ENCODE assay signal across 20 cellular contexts in genomic region chr11:68254421-68254820, GRCh38. TPM values are rescaled to one million over a fixed set of nuclear protein-coding genes. Genes with fewer than 3 reads are reported as not detected.
DNase-seq lines count a peak whose midpoint lies in the region; TF ChIP-seq lines count a peak whose summit lies in the region.
"Had no signal": no experiment of that assay in that cellular context is flagged by ENCODE, and none has a peak within 500 bp of the region (broad histone marks: within the 10 kb centered on the region; RNA-seq: fewer than 3 reads in every experiment).

No MANE protein-coding gene starts in this region.

- no peaks in the 10 kb centered on the region for H3K27me3 ChIP-seq in BLaER1 treated with 17β-estradiol and CSF1 and Interleukin-3, amounts not matched to agents 10 nM and 100 nM
- no peaks in the 10 kb centered on the region for H3K27me3 ChIP-seq in neural progenitor cell

- no peaks in the 10 kb centered on the region; a peak in 1 of 22 replicates for H4K20me1 ChIP-seq in BLaER1 treated with 17β-estradiol and CSF1 and Interleukin-3, amounts not matched to agents 10 nM and 100 nM
- H4K20me1 ChIP-seq in neural progenitor cell (ENCODE audit: low read depth): no peaks in the 10 kb centered on the region

- peaks cover 8% of the 10 kb centered on the region for H3K9me3 Mint-ChIP-seq in activated naive CD4-positive, alpha-beta T cell treated with anti-CD3 and anti-CD28 coated beads, Interleukin-2, amount 50 U/mL, for 24 hours
- peaks cover under 1% of the 10 kb centered on the region for H3K9me3 Mint-ChIP-seq in neural progenitor cell
- peaks cover 7% of the 10 kb centered on the region for H3K9me3 Mint-ChIP-seq in activated CD4-positive, alpha-beta memory T cell treated with anti-CD3 and anti-CD28 coated beads, Interleukin-2, amount 10 ng/mL, durations not matched to agents 7 days and 5 days

- DNase-seq in activated naive CD4-positive, alpha-beta T cell treated with Interleukin-2 at 50 U/mL for 16 hours: no peak
- DNase-seq in neural progenitor cell (ENCODE audit: low spot score) (no peak), posterior vena cava (ENCODE audit: low spot score) (peak; percentile 71), AG08396 (ENCODE audit: low spot score) (no peak)
- DNase-seq in activated CD4-positive, alpha-beta memory T cell treated with anti-CD3 and anti-CD28 coated beads, Interleukin-2, amount 10 ng/mL, durations not matched to agents 7 days and 5 days: no peak
- DNase-seq: 8988T; ACHN; CD4-positive, alpha-beta T cell; CD8-positive, alpha-beta memory T cell; DMS 273 treated with DMSO at 0.1 percent for 48 hours; DMS79; EL; GDM1; GM23248; HCEC 1CT had no signal

- H3K4me1 ChIP-seq in BLaER1 treated with 17β-estradiol and CSF1 and Interleukin-3, amounts not matched to agents 10 nM and 100 nM: peaks cover 0 to 56% (median 37%) of the 10 kb centered on the region in 10 experiments; a peak in 16 of 20 replicates
- peaks cover 6% of the 10 kb centered on the region for H3K4me1 ChIP-seq in neural progenitor cell

- H3K4me3 Mint-ChIP-seq in activated naive CD4-positive, alpha-beta T cell treated with anti-CD3 and anti-CD28 coated beads, Interleukin-2, amount 50 U/mL, for 24 hours: no peak overlapping the region
- H3K4me3 Mint-ChIP-seq in neural progenitor cell: no peak overlapping the region
- H3K4me3 Mint-ChIP-seq in activated CD4-positive, alpha-beta memory T cell treated with anti-CD3 and anti-CD28 coated beads, Interleukin-2, amount 10 ng/mL, durations not matched to agents 7 days and 5 days: no peak overlapping the region
- H3K4me3 Mint-ChIP-seq: CD14-positive monocyte; CD4-positive, alpha-beta T cell; CD8-positive, alpha-beta memory T cell had no signal

- H3K27ac Mint-ChIP-seq in activated naive CD4-positive, alpha-beta T cell treated with anti-CD3 and anti-CD28 coated beads, Interleukin-2, amount 50 U/mL, for 24 hours: peak overlapping the region; percentile 17
- H3K27ac Mint-ChIP-seq in neural progenitor cell: peak overlapping the region; percentile 72
- H3K27ac Mint-ChIP-seq in activated CD4-positive, alpha-beta memory T cell treated with anti-CD3 and anti-CD28 coated beads, Interleukin-2, amount 10 ng/mL, durations not matched to agents 7 days and 5 days: no peak overlapping the region
- H3K27ac Mint-ChIP-seq: CD4-positive, alpha-beta T cell; CD8-positive, alpha-beta memory T cell had no signal

- H3F3A ChIP-seq in neural progenitor cell (ENCODE audit: low read depth): no peaks in the 10 kb centered on the region

- H3K27me3 Mint-ChIP-seq in activated naive CD4-positive, alpha-beta T cell treated with anti-CD3 and anti-CD28 coated beads, Interleukin-2, amount 50 U/mL, for 24 hours: no peaks in the 10 kb centered on the region
- peaks cover 3% of the 10 kb centered on the region for H3K27me3 Mint-ChIP-seq in neural progenitor cell (ENCODE audit: insufficient read depth, low read depth)
- H3K27me3 Mint-ChIP-seq in activated CD4-positive, alpha-beta memory T cell treated with anti-CD3 and anti-CD28 coated beads, Interleukin-2, amount 10 ng/mL, durations not matched to agents 7 days and 5 days: peaks cover 2% of the 10 kb centered on the region
- H3K27me3 Mint-ChIP-seq: CD4-positive, alpha-beta T cell had no signal

- H3K9me3 ChIP-seq in BLaER1 treated with 17β-estradiol and CSF1 and Interleukin-3, amounts not matched to agents 10 nM and 100 nM (replicated peaks in 1 of 11): peaks cover 13 to 29% (median 19%) of the 10 kb centered on the region in 11 experiments
- H3K9me3 ChIP-seq in neural progenitor cell (ENCODE audit: low read depth): no peaks in the 10 kb centered on the region

- intact Hi-C loops in posterior vena cava (cut with DNase I): no loop called here

- no peak overlapping the region for H2AFZ ChIP-seq in neural progenitor cell (replicated peaks)
- H2AFZ ChIP-seq: GM23248 had no signal

- peaks cover 0 to 3% (median 0%) of the 10 kb centered on the region in 11 experiments; a peak in 2 of 22 replicates for H3K36me3 ChIP-seq in BLaER1 treated with 17β-estradiol and CSF1 and Interleukin-3, amounts not matched to agents 10 nM and 100 nM
- no peaks in the 10 kb centered on the region for H3K36me3 ChIP-seq in neural progenitor cell

- no peak overlapping the region for H3K4me3 ChIP-seq in BLaER1 treated with 17β-estradiol and CSF1 and Interleukin-3, amounts not matched to agents 10 nM and 100 nM
- no peak overlapping the region for H3K4me3 ChIP-seq in neural progenitor cell
- H3K4me3 ChIP-seq: A549, GM12878, GM23248 had no signal

- H3K27ac ChIP-seq in BLaER1 treated with 17β-estradiol and CSF1 and Interleukin-3, amounts not matched to agents 10 nM and 100 nM: no peak overlapping the region
- H3K27ac ChIP-seq in neural progenitor cell: no peak overlapping the region
- H3K27ac ChIP-seq: A549, GM23248 had no signal

- peaks cover 4% of the 10 kb centered on the region for H3K36me3 Mint-ChIP-seq in activated naive CD4-positive, alpha-beta T cell treated with anti-CD3 and anti-CD28 coated beads, Interleukin-2, amount 50 U/mL, for 24 hours
- no peaks in the 10 kb centered on the region for H3K36me3 Mint-ChIP-seq in neural progenitor cell
- peaks cover 4% of the 10 kb centered on the region for H3K36me3 Mint-ChIP-seq in activated CD4-positive, alpha-beta memory T cell treated with anti-CD3 and anti-CD28 coated beads, Interleukin-2, amount 10 ng/mL, durations not matched to agents 7 days and 5 days (ENCODE audit: low read depth)
- H3K36me3 Mint-ChIP-seq: CD14-positive monocyte; CD8-positive, alpha-beta memory T cell had no signal

- peak overlapping the region in 7 of 11 experiments; percentile 1 to 52 (median 24); a peak in 7 of 22 replicates for H3K4me2 ChIP-seq in BLaER1 treated with 17β-estradiol and CSF1 and Interleukin-3, amounts not matched to agents 10 nM and 100 nM
- H3K4me2 ChIP-seq in neural progenitor cell: no peak overlapping the region
- H3K4me2 ChIP-seq: A549 had no signal

- peak overlapping the region in 1 of 11 experiments; percentile 4; a peak in 1 of 22 replicates for H3K9ac ChIP-seq in BLaER1 treated with 17β-estradiol and CSF1 and Interleukin-3, amounts not matched to agents 10 nM and 100 nM
- H3K9ac ChIP-seq in neural progenitor cell: no peak overlapping the region
- H3K9ac ChIP-seq: GM23248 had no signal

- CTCF ChIA-PET in activated CD4-positive, alpha-beta memory T cell treated with anti-CD3 and anti-CD28 coated beads, Interleukin-2, amount 10 ng/mL, durations not matched to agents 7 days and 5 days (lab: Charles Lee): interaction anchor here (1.5 to 2.5 kb wide), 2 partner anchors 42 to 45 kb away, joined by 4 to 16 read pairs; no protein-coding TSS in a partner anchor

- no peak for TF ChIP-seq CTCF in neural progenitor cell (IDR thresholded peaks at IDR 0.05)

- peaks cover 4% of the 10 kb centered on the region for H3K4me1 Mint-ChIP-seq in activated naive CD4-positive, alpha-beta T cell treated with anti-CD3 and anti-CD28 coated beads, Interleukin-2, amount 50 U/mL, for 24 hours
- peaks cover 12% of the 10 kb centered on the region for H3K4me1 Mint-ChIP-seq in neural progenitor cell
- H3K4me1 Mint-ChIP-seq in activated CD4-positive, alpha-beta memory T cell treated with anti-CD3 and anti-CD28 coated beads, Interleukin-2, amount 10 ng/mL, durations not matched to agents 7 days and 5 days: peaks cover 5% of the 10 kb centered on the region

- POLR2A ChIA-PET in activated CD4-positive, alpha-beta memory T cell treated with anti-CD3 and anti-CD28 coated beads, Interleukin-2, amount 10 ng/mL, durations not matched to agents 7 days and 5 days (lab: Charles Lee): interaction anchor here (2.3 kb wide), 1 partner anchor 17 kb away, joined by 8 read pairs; the partner anchor contains the start of gene C11orf24

- H3K79me2 ChIP-seq in neural progenitor cell (ENCODE audit: low read depth): no peaks in the 10 kb centered on the region

RNA-seq across cellular contexts. Expression of gene C11orf24, which starts 17.4 kb away (rescaled TPM):
- total RNA-seq in neural progenitor cell (ENCODE audit: low replicate concordance) (9.7 and 19.9 TPM in 2 replicates), posterior vena cava (10 to 100 TPM; 67.2 to 74.9 TPM)
- 10 to 100 TPM; 24.0 to 27.4 TPM for total RNA-seq in activated CD4-positive, alpha-beta memory T cell treated with anti-CD3 and anti-CD28 coated beads, Interleukin-2, amount 10 ng/mL, durations not matched to agents 7 days and 5 days

RNA-seq across cellular contexts. Expression of gene KMT5B, which starts 41.3 kb away (rescaled TPM):
- total RNA-seq in neural progenitor cell (ENCODE audit: low replicate concordance): 48.3 and 62.4 TPM in 2 replicates
- 10 to 100 TPM; 34.3 to 39.0 TPM for total RNA-seq in posterior vena cava
- 10 to 100 TPM; 25.7 to 28.0 TPM for total RNA-seq in activated CD4-positive, alpha-beta memory T cell treated with anti-CD3 and anti-CD28 coated beads, Interleukin-2, amount 10 ng/mL, durations not matched to agents 7 days and 5 days

RNA-seq across cellular contexts. Expression of gene LRP5, which starts 58.0 kb away (rescaled TPM):
- 7.3 and 24.0 TPM in 2 replicates for total RNA-seq in neural progenitor cell (ENCODE audit: low replicate concordance)
- total RNA-seq in posterior vena cava: 10 to 100 TPM; 46.2 to 48.5 TPM
- total RNA-seq in activated CD4-positive, alpha-beta memory T cell treated with anti-CD3 and anti-CD28 coated beads, Interleukin-2, amount 10 ng/mL, durations not matched to agents 7 days and 5 days: 10 to 100 TPM; 12.3 to 13.5 TPM
